ENCODE assay signal across 24 cellular contexts in the genomic region with DNA sequence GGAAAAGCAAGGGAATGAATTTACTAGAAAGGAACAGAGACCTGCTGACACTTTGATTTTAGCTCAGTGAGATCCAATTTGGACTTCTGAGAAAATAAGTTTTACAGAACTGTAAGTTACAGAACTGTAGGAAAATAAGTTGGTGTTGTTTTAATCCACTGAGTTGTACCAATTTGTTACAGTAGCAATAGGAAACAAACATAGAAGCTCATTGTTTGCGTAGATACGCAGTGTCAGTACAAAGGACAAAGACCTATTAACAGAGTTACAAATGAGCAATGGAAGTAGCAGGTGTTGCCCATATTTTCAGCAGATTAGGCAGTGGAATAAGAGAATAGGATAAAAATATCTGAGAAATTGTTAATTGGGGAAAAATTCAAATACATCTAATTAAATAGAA.
"Had no signal": no experiment of that assay in that cellular context is flagged by ENCODE, and none has a peak within 500 bp of the region (broad histone marks: within the 10 kb centered on the region; RNA-seq: fewer than 3 reads in every experiment).

No MANE protein-coding gene starts in this region.

- H3K36me3 Mint-ChIP-seq: activated naive CD8-positive, alpha-beta T cell treated with anti-CD3 and anti-CD28 coated beads, Interleukin-2, amount 10 ng/mL, durations not matched to agents 7 days and 5 days; naive B cell; stimulated activated effector memory CD8-positive, alpha-beta T cell treated with anti-CD3 and anti-CD28 coated beads, Interleukin-12 subunit alpha, Interleukin-12 subunit beta, amount 100 ng/mL, for 72 hours; T-cell; type B pancreatic cell had no signal

- H3K4me1 Mint-ChIP-seq: activated naive CD8-positive, alpha-beta T cell treated with anti-CD3 and anti-CD28 coated beads, Interleukin-2, amount 10 ng/mL, durations not matched to agents 7 days and 5 days; naive B cell; stimulated activated effector memory CD8-positive, alpha-beta T cell treated with anti-CD3 and anti-CD28 coated beads, Interleukin-12 subunit alpha, Interleukin-12 subunit beta, amount 100 ng/mL, for 72 hours; stimulated activated naive CD8-positive, alpha-beta T cell treated with anti-CD3 and anti-CD28 coated beads, Interleukin-15, amount 100 ng/mL, for 72 hours; T-cell had no signal

- FAIRE-seq: endometrium, small intestine, TTC549 had no signal

- H3K4me3 ChIP-seq: thoracic aorta, vagina had no signal

- H3K27me3 ChIP-seq: vagina had no signal

- H3K4me3 Mint-ChIP-seq: activated naive CD8-positive, alpha-beta T cell treated with anti-CD3 and anti-CD28 coated beads, Interleukin-2, amount 10 ng/mL, durations not matched to agents 7 days and 5 days; naive B cell; stimulated activated effector memory CD8-positive, alpha-beta T cell treated with anti-CD3 and anti-CD28 coated beads, Interleukin-12 subunit alpha, Interleukin-12 subunit beta, amount 100 ng/mL, for 72 hours; stimulated activated naive CD8-positive, alpha-beta T cell treated with anti-CD3 and anti-CD28 coated beads, Interleukin-15, amount 100 ng/mL, for 72 hours; T-cell; T-helper 2 cell treated with Interferon-gamma antibody and Interleukin-4, amounts not matched to agents 5 μg/mL and 100 μg/mL, for 36 hours; type B pancreatic cell had no signal

- ATAC-seq: sciatic nerve; stimulated activated effector memory CD8-positive, alpha-beta T cell treated with anti-CD3 and anti-CD28 coated beads, Interleukin-12 subunit alpha, Interleukin-12 subunit beta, amount 100 ng/mL, for 72 hours; stimulated activated naive CD8-positive, alpha-beta T cell treated with anti-CD3 and anti-CD28 coated beads, Interleukin-15, amount 100 ng/mL, for 72 hours; T-cell had no signal

- H3K9me3 Mint-ChIP-seq: type B pancreatic cell had no signal

- H3K4me1 ChIP-seq: vagina had no signal

- H3K9me3 ChIP-seq: thoracic aorta, vagina had no signal

- H3K36me3 ChIP-seq: thoracic aorta, vagina, WERI-Rb-1 had no signal

- H3K27me3 Mint-ChIP-seq: activated naive CD8-positive, alpha-beta T cell treated with anti-CD3 and anti-CD28 coated beads, Interleukin-2, amount 10 ng/mL, durations not matched to agents 7 days and 5 days; naive B cell; stimulated activated naive CD8-positive, alpha-beta T cell treated with anti-CD3 and anti-CD28 coated beads, Interleukin-15, amount 100 ng/mL, for 72 hours; T-cell had no signal

- DNase-seq: activated CD4-positive, CD25-positive, alpha-beta regulatory T cell treated with anti-CD3 and anti-CD28 coated beads, Interleukin-2, amount 50 U/mL, for 72 hours; activated naive CD4-positive, alpha-beta T cell treated with Interleukin-2 at 50 U/mL for 16 hours; activated naive CD8-positive, alpha-beta T cell treated with anti-CD3 and anti-CD28 coated beads, Interleukin-2, amount 10 ng/mL, durations not matched to agents 7 days and 5 days; activated T-cell treated with anti-CD3 and anti-CD28 coated beads, Interleukin-2, amount 50 U/mL, for 1 hour; amniotic stem cell; effector CD4-positive, alpha-beta T cell; glutamatergic neuron; mesenchymal stem cell; naive B cell; nucleus accumbens; posterior cingulate gyrus; small intestine; stimulated activated CD4-positive, alpha-beta T cell treated with anti-CD3 and anti-CD28 coated beads, Interleukin-2, amount 100 ng/mL, for 24 hours; stimulated activated naive CD8-positive, alpha-beta T cell treated with anti-CD3 and anti-CD28 coated beads, Interleukin-15, amount 100 ng/mL, for 72 hours; T-cell; WERI-Rb-1 had no signal

- H3K27ac ChIP-seq: thoracic aorta, vagina, WERI-Rb-1 had no signal
